1 cellular context compared by ENCODE assay signal in genomic region chr1:1431845-1432565, GRCh38.
A peak's percentile ranks its signal among the peaks of the same experiment; 100 is the strongest.
TF ChIP-seq lines count a peak whose summit lies in the region.

No MANE protein-coding gene starts in this region.

TF ChIP-seq in HepG2, 621 proteins besides CTCF, POLR2A, EP300 and RAD21 (continues in another document):
- TF ChIP-seq ZNF18 (CRISPR knock-in tag; IDR thresholded peaks at IDR 0.05; ENCODE audit: insufficient replicate concordance) (peak; percentile 61), ZNF672 (CRISPR knock-in tag; IDR thresholded peaks at IDR 0.05) (no peak), ATF7-NPFF (CRISPR knock-in tag; IDR thresholded peaks at IDR 0.05; ENCODE audit: low read depth) (no peak), ZNF281 (CRISPR knock-in tag; IDR thresholded peaks at IDR 0.05; ENCODE audit: borderline replicate concordance) (peak; percentile 79), ZNF101 (CRISPR knock-in tag; IDR thresholded peaks at IDR 0.05; ENCODE audit: borderline replicate concordance, low read depth) (no peak), AGO1 (IDR thresholded peaks at IDR 0.05; ENCODE audit: low read depth, low read length, poor library complexity, severe bottlenecking) (peak; percentile 89), ZNF207 (IDR thresholded peaks at IDR 0.05; ENCODE audit: borderline replicate concordance) (no peak), ZNF234 (CRISPR knock-in tag; conservative IDR thresholded peaks at IDR 0.05) (0 out of 2 replicates have a peak, but pooled peaks have one; percentile 55), ZSCAN12 (CRISPR knock-in tag; IDR thresholded peaks at IDR 0.05) (no peak), ZSCAN31 (CRISPR knock-in tag; IDR thresholded peaks at IDR 0.05; ENCODE audit: low read depth) (0 out of 2 replicates have a peak, but pooled peaks have one; percentile 80), ZNF83 (CRISPR knock-in tag; IDR thresholded peaks at IDR 0.05; ENCODE audit: borderline replicate concordance) (no peak; the same call in 1 of the 2 replicates), RXRA (CRISPR knock-in tag; IDR thresholded peaks at IDR 0.05) (peak; percentile 89), ZNF589 (CRISPR knock-in tag; conservative IDR thresholded peaks at IDR 0.05) (no peak), TEF (CRISPR knock-in tag; IDR thresholded peaks at IDR 0.05) (no peak), PCBP2 (optimal IDR thresholded peaks at IDR 0.05; ENCODE audit: low read depth, low read length, poor library complexity, severe bottlenecking) (peak; percentile 13), ZNF263 (CRISPR knock-in tag; IDR thresholded peaks at IDR 0.05) (peak; percentile 88), TFE3 (CRISPR knock-in tag; IDR thresholded peaks at IDR 0.05) (peak; percentile 48), MAFK (conservative IDR thresholded peaks at IDR 0.05 in 1 of 2, IDR thresholded peaks at IDR 0.05 in 1 of 2; ENCODE audit: low read length in 2 of 2) (no peak), E2F2 (CRISPR knock-in tag; IDR thresholded peaks at IDR 0.05; ENCODE audit: borderline replicate concordance) (no peak), ZBTB8A (CRISPR knock-in tag; IDR thresholded peaks at IDR 0.05; ENCODE audit: borderline replicate concordance, low read depth) (no peak), ARHGAP35 (CRISPR knock-in tag; IDR thresholded peaks at IDR 0.05; ENCODE audit: borderline replicate concordance) (no peak; the same call in 1 of the 2 replicates), ZEB1 (IDR thresholded peaks at IDR 0.05; ENCODE audit: insufficient replicate concordance, low read depth) (no peak), BORCS8-MEF2B (CRISPR knock-in tag; IDR thresholded peaks at IDR 0.05) (peak; percentile 64), ZNF350 (CRISPR knock-in tag; IDR thresholded peaks at IDR 0.05; ENCODE audit: borderline replicate concordance, low read depth) (no peak), NR2F6 (IDR thresholded peaks at IDR 0.05) (peak; percentile 71), NR2F6 (CRISPR knock-in tag; IDR thresholded peaks at IDR 0.05) (peak; percentile 93), MAFF (IDR thresholded peaks at IDR 0.05; ENCODE audit: low read depth, low read length) (no peak), ZNF460 (CRISPR knock-in tag; IDR thresholded peaks at IDR 0.05; ENCODE audit: borderline replicate concordance) (no peak), ZNF275 (CRISPR knock-in tag; IDR thresholded peaks at IDR 0.05; ENCODE audit: borderline replicate concordance) (0 out of 2 replicates have a peak, but pooled peaks have one; percentile 24), PREB (CRISPR knock-in tag; IDR thresholded peaks at IDR 0.05) (no peak), SYNCRIP (IDR thresholded peaks at IDR 0.05; ENCODE audit: insufficient read depth, low read depth, low read length) (no peak), ZNF878 (CRISPR knock-in tag; IDR thresholded peaks at IDR 0.05) (peak; percentile 22; the same call in 1 of the 2 replicates), MBNL3 (CRISPR knock-in tag; conservative IDR thresholded peaks at IDR 0.05) (no peak), STAG1 (CRISPR knock-in tag; IDR thresholded peaks at IDR 0.05) (no peak; the same call in 1 of the 2 replicates), PRDM10 (CRISPR knock-in tag; IDR thresholded peaks at IDR 0.05; ENCODE audit: low read depth) (peak; percentile 84; the same call in 1 of the 2 replicates), ZGPAT (CRISPR knock-in tag; IDR thresholded peaks at IDR 0.05) (peak; percentile 81), U2AF2 (IDR thresholded peaks at IDR 0.05; ENCODE audit: low read depth, low read length) (no peak), HNRNPUL1 (IDR thresholded peaks at IDR 0.05; ENCODE audit: low read depth, low read length) (no peak), SNAPC2 (CRISPR knock-in tag; IDR thresholded peaks at IDR 0.05) (0 out of 2 replicates have a peak, but pooled peaks have one; percentile 13), HES4 (CRISPR knock-in tag; IDR thresholded peaks at IDR 0.05; ENCODE audit: borderline replicate concordance) (no peak; the same call in 1 of the 2 replicates), KDM3A (CRISPR knock-in tag; IDR thresholded peaks at IDR 0.05; ENCODE audit: low read depth) (0 out of 2 replicates have a peak, but pooled peaks have one; percentile 57), RNF219 (CRISPR knock-in tag; IDR thresholded peaks at IDR 0.05) (no peak)
